ENCODE assay signal across 1 cellular context in the genomic region with DNA sequence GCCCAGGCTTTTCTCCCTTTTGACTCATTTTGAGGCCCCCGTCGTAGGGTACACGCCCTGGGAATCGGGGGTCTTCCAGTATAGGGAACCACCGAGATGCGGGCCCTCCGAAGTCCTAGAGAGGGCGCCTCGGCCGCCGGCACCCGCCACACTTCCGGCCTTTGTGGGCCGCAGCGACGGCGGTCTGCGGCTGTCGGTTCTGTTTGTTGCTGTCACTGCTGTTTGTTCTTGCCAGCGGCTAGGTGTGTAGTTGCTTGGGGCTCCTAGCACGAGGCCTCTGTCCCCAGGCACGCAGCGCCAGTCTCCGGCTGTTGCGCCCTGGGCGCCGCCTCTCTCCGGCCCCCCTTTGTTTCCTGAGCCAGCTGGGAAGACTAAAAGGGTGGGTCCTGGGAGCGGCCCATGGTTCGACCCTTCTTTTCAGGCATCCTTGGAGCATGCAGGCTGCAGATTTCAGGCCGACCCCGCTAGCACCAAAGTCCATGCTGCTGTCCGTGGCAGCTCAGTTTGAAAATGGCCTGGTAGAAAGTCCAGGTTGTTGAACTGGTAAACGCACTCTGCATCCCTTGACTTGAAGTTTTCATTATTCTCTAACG.
TF ChIP-seq lines count a peak whose summit lies in the region.

No MANE protein-coding gene starts in this region.

TF ChIP-seq in HepG2, 621 proteins besides CTCF, POLR2A, EP300 and RAD21 (continued from another document and continues in another):
- TF ChIP-seq, protein P1, sequence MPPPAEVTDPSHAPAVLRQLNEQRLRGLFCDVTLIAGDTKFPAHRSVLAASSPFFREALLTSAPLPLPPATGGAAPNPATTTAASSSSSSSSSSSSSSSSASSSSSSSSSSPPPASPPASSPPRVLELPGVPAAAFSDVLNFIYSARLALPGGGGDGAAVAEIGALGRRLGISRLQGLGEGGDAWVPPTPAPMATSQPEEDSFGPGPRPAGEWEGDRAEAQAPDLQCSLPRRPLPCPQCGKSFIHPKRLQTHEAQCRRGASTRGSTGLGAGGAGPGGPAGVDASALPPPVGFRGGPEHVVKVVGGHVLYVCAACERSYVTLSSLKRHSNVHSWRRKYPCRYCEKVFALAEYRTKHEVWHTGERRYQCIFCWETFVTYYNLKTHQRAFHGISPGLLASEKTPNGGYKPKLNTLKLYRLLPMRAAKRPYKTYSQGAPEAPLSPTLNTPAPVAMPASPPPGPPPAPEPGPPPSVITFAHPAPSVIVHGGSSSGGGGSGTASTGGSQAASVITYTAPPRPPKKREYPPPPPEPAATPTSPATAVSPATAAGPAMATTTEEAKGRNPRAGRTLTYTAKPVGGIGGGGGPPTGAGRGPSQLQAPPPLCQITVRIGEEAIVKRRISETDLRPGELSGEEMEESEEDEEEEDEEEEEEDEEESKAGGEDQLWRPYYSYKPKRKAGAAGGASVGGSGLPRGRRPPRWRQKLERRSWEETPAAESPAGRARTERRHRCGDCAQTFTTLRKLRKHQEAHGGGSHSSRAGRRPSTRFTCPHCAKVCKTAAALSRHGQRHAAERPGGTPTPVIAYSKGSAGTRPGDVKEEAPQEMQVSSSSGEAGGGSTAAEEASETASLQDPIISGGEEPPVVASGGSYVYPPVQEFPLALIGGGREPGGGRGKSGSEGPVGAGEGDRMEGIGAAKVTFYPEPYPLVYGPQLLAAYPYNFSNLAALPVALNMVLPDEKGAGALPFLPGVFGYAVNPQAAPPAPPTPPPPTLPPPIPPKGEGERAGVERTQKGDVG (CRISPR knock-in tag; IDR thresholded peaks at IDR 0.05; ENCODE audit: borderline replicate concordance) = peak; percentile 93; the same call in 1 of the 2 replicates
- TF ChIP-seq, protein P2, sequence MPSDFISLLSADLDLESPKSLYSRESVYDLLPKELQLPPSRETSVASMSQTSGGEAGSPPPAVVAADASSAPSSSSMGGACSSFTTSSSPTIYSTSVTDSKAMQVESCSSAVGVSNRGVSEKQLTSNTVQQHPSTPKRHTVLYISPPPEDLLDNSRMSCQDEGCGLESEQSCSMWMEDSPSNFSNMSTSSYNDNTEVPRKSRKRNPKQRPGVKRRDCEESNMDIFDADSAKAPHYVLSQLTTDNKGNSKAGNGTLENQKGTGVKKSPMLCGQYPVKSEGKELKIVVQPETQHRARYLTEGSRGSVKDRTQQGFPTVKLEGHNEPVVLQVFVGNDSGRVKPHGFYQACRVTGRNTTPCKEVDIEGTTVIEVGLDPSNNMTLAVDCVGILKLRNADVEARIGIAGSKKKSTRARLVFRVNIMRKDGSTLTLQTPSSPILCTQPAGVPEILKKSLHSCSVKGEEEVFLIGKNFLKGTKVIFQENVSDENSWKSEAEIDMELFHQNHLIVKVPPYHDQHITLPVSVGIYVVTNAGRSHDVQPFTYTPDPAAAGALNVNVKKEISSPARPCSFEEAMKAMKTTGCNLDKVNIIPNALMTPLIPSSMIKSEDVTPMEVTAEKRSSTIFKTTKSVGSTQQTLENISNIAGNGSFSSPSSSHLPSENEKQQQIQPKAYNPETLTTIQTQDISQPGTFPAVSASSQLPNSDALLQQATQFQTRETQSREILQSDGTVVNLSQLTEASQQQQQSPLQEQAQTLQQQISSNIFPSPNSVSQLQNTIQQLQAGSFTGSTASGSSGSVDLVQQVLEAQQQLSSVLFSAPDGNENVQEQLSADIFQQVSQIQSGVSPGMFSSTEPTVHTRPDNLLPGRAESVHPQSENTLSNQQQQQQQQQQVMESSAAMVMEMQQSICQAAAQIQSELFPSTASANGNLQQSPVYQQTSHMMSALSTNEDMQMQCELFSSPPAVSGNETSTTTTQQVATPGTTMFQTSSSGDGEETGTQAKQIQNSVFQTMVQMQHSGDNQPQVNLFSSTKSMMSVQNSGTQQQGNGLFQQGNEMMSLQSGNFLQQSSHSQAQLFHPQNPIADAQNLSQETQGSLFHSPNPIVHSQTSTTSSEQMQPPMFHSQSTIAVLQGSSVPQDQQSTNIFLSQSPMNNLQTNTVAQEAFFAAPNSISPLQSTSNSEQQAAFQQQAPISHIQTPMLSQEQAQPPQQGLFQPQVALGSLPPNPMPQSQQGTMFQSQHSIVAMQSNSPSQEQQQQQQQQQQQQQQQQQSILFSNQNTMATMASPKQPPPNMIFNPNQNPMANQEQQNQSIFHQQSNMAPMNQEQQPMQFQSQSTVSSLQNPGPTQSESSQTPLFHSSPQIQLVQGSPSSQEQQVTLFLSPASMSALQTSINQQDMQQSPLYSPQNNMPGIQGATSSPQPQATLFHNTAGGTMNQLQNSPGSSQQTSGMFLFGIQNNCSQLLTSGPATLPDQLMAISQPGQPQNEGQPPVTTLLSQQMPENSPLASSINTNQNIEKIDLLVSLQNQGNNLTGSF (CRISPR knock-in tag; IDR thresholded peaks at IDR 0.05) = peak; percentile 70; the same call in 1 of the 2 replicates
- peak; percentile 61; the same call in 1 of the 2 replicates for TF ChIP-seq FOXK2 (IDR thresholded peaks at IDR 0.05)
- peak; percentile 72; the same call in 1 of the 2 replicates for TF ChIP-seq ZNF501 (CRISPR knock-in tag; IDR thresholded peaks at IDR 0.05)
- TF ChIP-seq EED (CRISPR knock-in tag; IDR thresholded peaks at IDR 0.05) = peak; percentile 27
- TF ChIP-seq ZNF772 (CRISPR knock-in tag; IDR thresholded peaks at IDR 0.05) = peak; percentile 88
- 0 out of 2 replicates have a peak, but pooled peaks have one; percentile 13 for TF ChIP-seq ZNF629 (CRISPR knock-in tag; conservative IDR thresholded peaks at IDR 0.05)
- TF ChIP-seq, protein P3, sequence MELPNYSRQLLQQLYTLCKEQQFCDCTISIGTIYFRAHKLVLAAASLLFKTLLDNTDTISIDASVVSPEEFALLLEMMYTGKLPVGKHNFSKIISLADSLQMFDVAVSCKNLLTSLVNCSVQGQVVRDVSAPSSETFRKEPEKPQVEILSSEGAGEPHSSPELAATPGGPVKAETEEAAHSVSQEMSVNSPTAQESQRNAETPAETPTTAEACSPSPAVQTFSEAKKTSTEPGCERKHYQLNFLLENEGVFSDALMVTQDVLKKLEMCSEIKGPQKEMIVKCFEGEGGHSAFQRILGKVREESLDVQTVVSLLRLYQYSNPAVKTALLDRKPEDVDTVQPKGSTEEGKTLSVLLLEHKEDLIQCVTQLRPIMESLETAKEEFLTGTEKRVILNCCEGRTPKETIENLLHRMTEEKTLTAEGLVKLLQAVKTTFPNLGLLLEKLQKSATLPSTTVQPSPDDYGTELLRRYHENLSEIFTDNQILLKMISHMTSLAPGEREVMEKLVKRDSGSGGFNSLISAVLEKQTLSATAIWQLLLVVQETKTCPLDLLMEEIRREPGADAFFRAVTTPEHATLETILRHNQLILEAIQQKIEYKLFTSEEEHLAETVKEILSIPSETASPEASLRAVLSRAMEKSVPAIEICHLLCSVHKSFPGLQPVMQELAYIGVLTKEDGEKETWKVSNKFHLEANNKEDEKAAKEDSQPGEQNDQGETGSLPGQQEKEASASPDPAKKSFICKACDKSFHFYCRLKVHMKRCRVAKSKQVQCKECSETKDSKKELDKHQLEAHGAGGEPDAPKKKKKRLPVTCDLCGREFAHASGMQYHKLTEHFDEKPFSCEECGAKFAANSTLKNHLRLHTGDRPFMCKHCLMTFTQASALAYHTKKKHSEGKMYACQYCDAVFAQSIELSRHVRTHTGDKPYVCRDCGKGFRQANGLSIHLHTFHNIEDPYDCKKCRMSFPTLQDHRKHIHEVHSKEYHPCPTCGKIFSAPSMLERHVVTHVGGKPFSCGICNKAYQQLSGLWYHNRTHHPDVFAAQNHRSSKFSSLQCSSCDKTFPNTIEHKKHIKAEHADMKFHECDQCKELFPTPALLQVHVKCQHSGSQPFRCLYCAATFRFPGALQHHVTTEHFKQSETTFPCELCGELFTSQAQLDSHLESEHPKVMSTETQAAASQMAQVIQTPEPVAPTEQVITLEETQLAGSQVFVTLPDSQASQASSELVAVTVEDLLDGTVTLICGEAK (IDR thresholded peaks at IDR 0.05) = no peak
- TF ChIP-seq, protein P3 (CRISPR knock-in tag; IDR thresholded peaks at IDR 0.05) = peak; percentile 86
- TF ChIP-seq ZNF891 (CRISPR knock-in tag; IDR thresholded peaks at IDR 0.05) = peak; percentile 77; the same call in 1 of the 2 replicates
- TF ChIP-seq FOXO1 (CRISPR knock-in tag; IDR thresholded peaks at IDR 0.05) = peak; percentile 84; the same call in 1 of the 2 replicates
- TF ChIP-seq ZNF607 (CRISPR knock-in tag; IDR thresholded peaks at IDR 0.05; ENCODE audit: borderline replicate concordance) = peak; percentile 73; the same call in 1 of the 2 replicates
- TF ChIP-seq KAT7 (CRISPR knock-in tag; IDR thresholded peaks at IDR 0.05; ENCODE audit: borderline replicate concordance) = no peak
- no peak for TF ChIP-seq XBP1 (CRISPR knock-in tag; IDR thresholded peaks at IDR 0.05)
- TF ChIP-seq ZNF274 (CRISPR knock-in tag; IDR thresholded peaks at IDR 0.05) = peak; percentile 92
- TF ChIP-seq ZNF543 (CRISPR knock-in tag; IDR thresholded peaks at IDR 0.05) = peak; percentile 76
- TF ChIP-seq ZMYM3 (CRISPR knock-in tag; IDR thresholded peaks at IDR 0.05) = peak; percentile 79; the same call in 1 of the 2 replicates
- peak; percentile 67 for TF ChIP-seq RCOR2 (CRISPR knock-in tag; IDR thresholded peaks at IDR 0.05)
- TF ChIP-seq ZNF317 (CRISPR knock-in tag; IDR thresholded peaks at IDR 0.05) = peak; percentile 26; the same call in 1 of the 2 replicates
- no peak; the same call in 1 of the 2 replicates for TF ChIP-seq ZNF572 (CRISPR knock-in tag; IDR thresholded peaks at IDR 0.05)
- TF ChIP-seq FOXK1 (CRISPR knock-in tag; IDR thresholded peaks at IDR 0.05; ENCODE audit: borderline replicate concordance, low read depth) = peak; percentile 81
- peak; percentile 65; the same call in 1 of the 2 replicates for TF ChIP-seq FOSL2 (CRISPR knock-in tag; IDR thresholded peaks at IDR 0.05)
- TF ChIP-seq CBX5 (CRISPR knock-in tag; IDR thresholded peaks at IDR 0.05; ENCODE audit: borderline replicate concordance) = peak; percentile 62; the same call in 1 of the 2 replicates
- TF ChIP-seq ZNF589 (CRISPR knock-in tag; conservative IDR thresholded peaks at IDR 0.05) = no peak
- TF ChIP-seq SALL1 (CRISPR knock-in tag; IDR thresholded peaks at IDR 0.05) = peak; percentile 87
- TF ChIP-seq, protein P4, sequence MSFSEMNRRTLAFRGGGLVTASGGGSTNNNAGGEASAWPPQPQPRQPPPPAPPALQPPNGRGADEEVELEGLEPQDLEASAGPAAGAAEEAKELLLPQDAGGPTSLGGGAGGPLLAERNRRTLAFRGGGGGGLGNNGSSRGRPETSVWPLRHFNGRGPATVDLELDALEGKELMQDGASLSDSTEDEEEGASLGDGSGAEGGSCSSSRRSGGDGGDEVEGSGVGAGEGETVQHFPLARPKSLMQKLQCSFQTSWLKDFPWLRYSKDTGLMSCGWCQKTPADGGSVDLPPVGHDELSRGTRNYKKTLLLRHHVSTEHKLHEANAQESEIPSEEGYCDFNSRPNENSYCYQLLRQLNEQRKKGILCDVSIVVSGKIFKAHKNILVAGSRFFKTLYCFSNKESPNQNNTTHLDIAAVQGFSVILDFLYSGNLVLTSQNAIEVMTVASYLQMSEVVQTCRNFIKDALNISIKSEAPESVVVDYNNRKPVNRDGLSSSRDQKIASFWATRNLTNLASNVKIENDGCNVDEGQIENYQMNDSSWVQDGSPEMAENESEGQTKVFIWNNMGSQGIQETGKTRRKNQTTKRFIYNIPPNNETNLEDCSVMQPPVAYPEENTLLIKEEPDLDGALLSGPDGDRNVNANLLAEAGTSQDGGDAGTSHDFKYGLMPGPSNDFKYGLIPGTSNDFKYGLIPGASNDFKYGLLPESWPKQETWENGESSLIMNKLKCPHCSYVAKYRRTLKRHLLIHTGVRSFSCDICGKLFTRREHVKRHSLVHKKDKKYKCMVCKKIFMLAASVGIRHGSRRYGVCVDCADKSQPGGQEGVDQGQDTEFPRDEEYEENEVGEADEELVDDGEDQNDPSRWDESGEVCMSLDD (CRISPR knock-in tag; IDR thresholded peaks at IDR 0.05; ENCODE audit: borderline replicate concordance) = peak; percentile 88
- TF ChIP-seq, protein P5, sequence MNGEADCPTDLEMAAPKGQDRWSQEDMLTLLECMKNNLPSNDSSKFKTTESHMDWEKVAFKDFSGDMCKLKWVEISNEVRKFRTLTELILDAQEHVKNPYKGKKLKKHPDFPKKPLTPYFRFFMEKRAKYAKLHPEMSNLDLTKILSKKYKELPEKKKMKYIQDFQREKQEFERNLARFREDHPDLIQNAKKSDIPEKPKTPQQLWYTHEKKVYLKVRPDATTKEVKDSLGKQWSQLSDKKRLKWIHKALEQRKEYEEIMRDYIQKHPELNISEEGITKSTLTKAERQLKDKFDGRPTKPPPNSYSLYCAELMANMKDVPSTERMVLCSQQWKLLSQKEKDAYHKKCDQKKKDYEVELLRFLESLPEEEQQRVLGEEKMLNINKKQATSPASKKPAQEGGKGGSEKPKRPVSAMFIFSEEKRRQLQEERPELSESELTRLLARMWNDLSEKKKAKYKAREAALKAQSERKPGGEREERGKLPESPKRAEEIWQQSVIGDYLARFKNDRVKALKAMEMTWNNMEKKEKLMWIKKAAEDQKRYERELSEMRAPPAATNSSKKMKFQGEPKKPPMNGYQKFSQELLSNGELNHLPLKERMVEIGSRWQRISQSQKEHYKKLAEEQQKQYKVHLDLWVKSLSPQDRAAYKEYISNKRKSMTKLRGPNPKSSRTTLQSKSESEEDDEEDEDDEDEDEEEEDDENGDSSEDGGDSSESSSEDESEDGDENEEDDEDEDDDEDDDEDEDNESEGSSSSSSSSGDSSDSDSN (CRISPR knock-in tag; IDR thresholded peaks at IDR 0.05) = peak; percentile 92
